In genomic region chr20:24968278-24968677, GRCh38 we compare ENCODE assay signal across 18 cellular contexts.
DNase-seq lines count a peak whose midpoint lies in the region; ATAC-seq and TF ChIP-seq lines count a peak whose summit lies in the region.
"Had no signal": no experiment of that assay in that cellular context is flagged by ENCODE, and none has a peak within 500 bp of the region (broad histone marks: within the 10 kb centered on the region; RNA-seq: fewer than 3 reads in every experiment).

No MANE protein-coding gene starts in this region.

- peaks cover 100% of the 10 kb centered on the region for H3K36me3 ChIP-seq in neutrophil

- peak overlapping the region; percentile 38 for H3K27ac Mint-ChIP-seq in activated naive CD4-positive, alpha-beta T cell treated with anti-CD3 and anti-CD28 coated beads, Interleukin-2, amount 10 ng/mL, durations not matched to agents 7 days and 5 days
- H3K27ac Mint-ChIP-seq in central memory CD8-positive, alpha-beta T cell (ENCODE audit: low read depth), result peak overlapping the region; percentile 96

- no peak for DNase-seq in activated naive CD4-positive, alpha-beta T cell treated with anti-CD3 and anti-CD28 coated beads, Interleukin-2, amount 10 ng/mL, durations not matched to agents 7 days and 5 days
- no peak for DNase-seq in activated naive CD4-positive, alpha-beta T cell (lab: John Stamatoyannopoulos, UW)
- DNase-seq in NCI-H2196 treated with DMSO at 0.1 percent for 48 hours (lab: John Stamatoyannopoulos, UW; ENCODE audit: unreplicated experiment), result peak; percentile 32
- no peak for DNase-seq in central memory CD8-positive, alpha-beta T cell (ENCODE audit: low spot score in 2 of 2)
- no peak for DNase-seq in NCI-H2029 (lab: John Stamatoyannopoulos, UW)
- DNase-seq: activated CD4-positive, CD25-positive, alpha-beta regulatory T cell; activated T-cell treated with anti-CD3 and anti-CD28 coated beads, Interleukin-2, amount 50 U/mL, for 48 hours; amniotic stem cell; cerebellar nuclear complex; GOT3; NCI-H2029 treated with DMSO at 0.1 percent for 48 hours; stimulated activated CD4-positive, alpha-beta T cell treated with anti-CD3 and anti-CD28 coated beads, Interleukin-4, amount 100 ng/mL, for 1 hour; stimulated activated CD8-positive, alpha-beta memory T cell treated with anti-CD3 and anti-CD28 coated beads, Interleukin-4, amount 100 ng/mL, for 48 hours; T-helper 1 cell had no signal

- TF ChIP-seq CTCF in neutrophil (IDR thresholded peaks at IDR 0.05), result no peak

- no peaks in the 10 kb centered on the region for H3K27me3 ChIP-seq in neutrophil

- no peak for ATAC-seq in central memory CD8-positive, alpha-beta T cell (replicated peaks; ENCODE audit: extremely low read depth, poor library complexity, severe bottlenecking)
- no peak for ATAC-seq in GM19351 (IDR thresholded peaks at IDR 0.05; ENCODE audit: unreplicated experiment)
- no peak for ATAC-seq in GM18868 (IDR thresholded peaks at IDR 0.05; ENCODE audit: unreplicated experiment)
- ATAC-seq: GM12878 had no signal

- H3K27me3 Mint-ChIP-seq in activated naive CD4-positive, alpha-beta T cell treated with anti-CD3 and anti-CD28 coated beads, Interleukin-2, amount 10 ng/mL, durations not matched to agents 7 days and 5 days, result no peaks in the 10 kb centered on the region
- no peaks in the 10 kb centered on the region for H3K27me3 Mint-ChIP-seq in central memory CD8-positive, alpha-beta T cell

- no peaks in the 10 kb centered on the region for H3K4me1 Mint-ChIP-seq in activated naive CD4-positive, alpha-beta T cell treated with anti-CD3 and anti-CD28 coated beads, Interleukin-2, amount 10 ng/mL, durations not matched to agents 7 days and 5 days
- H3K4me1 Mint-ChIP-seq in central memory CD8-positive, alpha-beta T cell, result peaks cover 55% of the 10 kb centered on the region

- peaks cover 55% of the 10 kb centered on the region for H3K36me3 Mint-ChIP-seq in activated naive CD4-positive, alpha-beta T cell treated with anti-CD3 and anti-CD28 coated beads, Interleukin-2, amount 10 ng/mL, durations not matched to agents 7 days and 5 days
- H3K36me3 Mint-ChIP-seq in central memory CD8-positive, alpha-beta T cell (ENCODE audit: insufficient read depth), result peaks cover 70% of the 10 kb centered on the region

- peak overlapping the region; percentile 42 for H3K27ac ChIP-seq in neutrophil

- H3K9me3 ChIP-seq in neutrophil, result no peaks in the 10 kb centered on the region

- H3K9me3 Mint-ChIP-seq in activated naive CD4-positive, alpha-beta T cell treated with anti-CD3 and anti-CD28 coated beads, Interleukin-2, amount 10 ng/mL, durations not matched to agents 7 days and 5 days, result no peaks in the 10 kb centered on the region
- H3K9me3 Mint-ChIP-seq in central memory CD8-positive, alpha-beta T cell, result no peaks in the 10 kb centered on the region

- no peak overlapping the region for H3K4me3 ChIP-seq in neutrophil (ENCODE audit: low read depth in 1 of 2, low read length in 1 of 2)
- H3K4me3 ChIP-seq: GM12878 had no signal

- H3K4me1 ChIP-seq in neutrophil (ENCODE audit: control insufficient read depth in 1 of 2, insufficient read depth in 1 of 2, low read depth in 1 of 2, low read length in 1 of 2), result peaks cover 3 to 12% of the 10 kb centered on the region in 2 experiments

- CTCF ChIA-PET in activated naive CD4-positive, alpha-beta T cell treated with anti-CD3 and anti-CD28 coated beads, Interleukin-2, amount 10 ng/mL, durations not matched to agents 7 days and 5 days (lab: Charles Lee), result no interaction called here

- H3K4me3 Mint-ChIP-seq in activated naive CD4-positive, alpha-beta T cell treated with anti-CD3 and anti-CD28 coated beads, Interleukin-2, amount 10 ng/mL, durations not matched to agents 7 days and 5 days, result no peak overlapping the region
- no peak overlapping the region for H3K4me3 Mint-ChIP-seq in central memory CD8-positive, alpha-beta T cell
